1 cellular context compared by ENCODE assay signal in the genomic region with DNA sequence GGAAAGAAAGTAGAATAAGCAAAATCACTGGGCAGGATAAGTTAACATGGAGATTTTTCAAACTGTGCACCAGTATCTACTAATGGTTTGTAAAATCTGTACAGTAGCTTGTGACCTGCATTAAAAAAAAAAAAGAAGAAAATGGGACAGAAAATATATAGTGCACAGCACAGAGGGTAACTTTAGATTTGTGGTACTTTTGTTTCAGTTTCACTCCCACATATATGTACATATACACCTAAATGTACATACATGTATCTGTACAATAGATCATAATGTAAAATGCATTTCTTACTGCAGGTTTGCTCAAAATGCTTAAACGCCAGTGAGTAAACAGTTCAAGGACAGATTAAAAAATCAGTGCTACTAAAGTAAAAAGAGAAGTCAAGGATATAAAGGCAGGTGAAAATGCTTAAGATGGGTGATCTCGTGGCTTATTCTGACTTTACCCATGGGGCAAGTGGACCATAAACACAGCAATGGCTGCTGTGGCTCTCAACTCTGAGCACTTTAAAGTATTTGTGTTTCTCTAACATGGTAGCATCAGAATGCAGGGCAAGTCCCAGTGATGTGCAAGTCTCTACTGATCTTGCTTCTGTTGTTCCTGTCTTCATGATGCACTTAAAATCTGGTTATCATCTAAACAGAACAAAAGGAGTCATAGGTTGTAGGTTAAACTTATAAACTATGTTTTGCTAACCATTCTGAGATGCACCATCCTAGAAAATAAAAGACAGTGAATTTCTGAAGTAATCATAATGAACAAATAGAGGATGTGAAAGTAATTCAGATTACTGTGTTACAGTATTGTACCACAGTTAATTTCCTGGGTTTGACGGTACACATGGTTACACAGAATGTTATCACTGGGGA.
TF ChIP-seq lines count a peak whose summit lies in the region.

No MANE protein-coding gene starts in this region.

TF ChIP-seq in GM23338, 12 proteins besides CTCF, POLR2A, EP300 and RAD21:
- TF ChIP-seq, protein P1, sequence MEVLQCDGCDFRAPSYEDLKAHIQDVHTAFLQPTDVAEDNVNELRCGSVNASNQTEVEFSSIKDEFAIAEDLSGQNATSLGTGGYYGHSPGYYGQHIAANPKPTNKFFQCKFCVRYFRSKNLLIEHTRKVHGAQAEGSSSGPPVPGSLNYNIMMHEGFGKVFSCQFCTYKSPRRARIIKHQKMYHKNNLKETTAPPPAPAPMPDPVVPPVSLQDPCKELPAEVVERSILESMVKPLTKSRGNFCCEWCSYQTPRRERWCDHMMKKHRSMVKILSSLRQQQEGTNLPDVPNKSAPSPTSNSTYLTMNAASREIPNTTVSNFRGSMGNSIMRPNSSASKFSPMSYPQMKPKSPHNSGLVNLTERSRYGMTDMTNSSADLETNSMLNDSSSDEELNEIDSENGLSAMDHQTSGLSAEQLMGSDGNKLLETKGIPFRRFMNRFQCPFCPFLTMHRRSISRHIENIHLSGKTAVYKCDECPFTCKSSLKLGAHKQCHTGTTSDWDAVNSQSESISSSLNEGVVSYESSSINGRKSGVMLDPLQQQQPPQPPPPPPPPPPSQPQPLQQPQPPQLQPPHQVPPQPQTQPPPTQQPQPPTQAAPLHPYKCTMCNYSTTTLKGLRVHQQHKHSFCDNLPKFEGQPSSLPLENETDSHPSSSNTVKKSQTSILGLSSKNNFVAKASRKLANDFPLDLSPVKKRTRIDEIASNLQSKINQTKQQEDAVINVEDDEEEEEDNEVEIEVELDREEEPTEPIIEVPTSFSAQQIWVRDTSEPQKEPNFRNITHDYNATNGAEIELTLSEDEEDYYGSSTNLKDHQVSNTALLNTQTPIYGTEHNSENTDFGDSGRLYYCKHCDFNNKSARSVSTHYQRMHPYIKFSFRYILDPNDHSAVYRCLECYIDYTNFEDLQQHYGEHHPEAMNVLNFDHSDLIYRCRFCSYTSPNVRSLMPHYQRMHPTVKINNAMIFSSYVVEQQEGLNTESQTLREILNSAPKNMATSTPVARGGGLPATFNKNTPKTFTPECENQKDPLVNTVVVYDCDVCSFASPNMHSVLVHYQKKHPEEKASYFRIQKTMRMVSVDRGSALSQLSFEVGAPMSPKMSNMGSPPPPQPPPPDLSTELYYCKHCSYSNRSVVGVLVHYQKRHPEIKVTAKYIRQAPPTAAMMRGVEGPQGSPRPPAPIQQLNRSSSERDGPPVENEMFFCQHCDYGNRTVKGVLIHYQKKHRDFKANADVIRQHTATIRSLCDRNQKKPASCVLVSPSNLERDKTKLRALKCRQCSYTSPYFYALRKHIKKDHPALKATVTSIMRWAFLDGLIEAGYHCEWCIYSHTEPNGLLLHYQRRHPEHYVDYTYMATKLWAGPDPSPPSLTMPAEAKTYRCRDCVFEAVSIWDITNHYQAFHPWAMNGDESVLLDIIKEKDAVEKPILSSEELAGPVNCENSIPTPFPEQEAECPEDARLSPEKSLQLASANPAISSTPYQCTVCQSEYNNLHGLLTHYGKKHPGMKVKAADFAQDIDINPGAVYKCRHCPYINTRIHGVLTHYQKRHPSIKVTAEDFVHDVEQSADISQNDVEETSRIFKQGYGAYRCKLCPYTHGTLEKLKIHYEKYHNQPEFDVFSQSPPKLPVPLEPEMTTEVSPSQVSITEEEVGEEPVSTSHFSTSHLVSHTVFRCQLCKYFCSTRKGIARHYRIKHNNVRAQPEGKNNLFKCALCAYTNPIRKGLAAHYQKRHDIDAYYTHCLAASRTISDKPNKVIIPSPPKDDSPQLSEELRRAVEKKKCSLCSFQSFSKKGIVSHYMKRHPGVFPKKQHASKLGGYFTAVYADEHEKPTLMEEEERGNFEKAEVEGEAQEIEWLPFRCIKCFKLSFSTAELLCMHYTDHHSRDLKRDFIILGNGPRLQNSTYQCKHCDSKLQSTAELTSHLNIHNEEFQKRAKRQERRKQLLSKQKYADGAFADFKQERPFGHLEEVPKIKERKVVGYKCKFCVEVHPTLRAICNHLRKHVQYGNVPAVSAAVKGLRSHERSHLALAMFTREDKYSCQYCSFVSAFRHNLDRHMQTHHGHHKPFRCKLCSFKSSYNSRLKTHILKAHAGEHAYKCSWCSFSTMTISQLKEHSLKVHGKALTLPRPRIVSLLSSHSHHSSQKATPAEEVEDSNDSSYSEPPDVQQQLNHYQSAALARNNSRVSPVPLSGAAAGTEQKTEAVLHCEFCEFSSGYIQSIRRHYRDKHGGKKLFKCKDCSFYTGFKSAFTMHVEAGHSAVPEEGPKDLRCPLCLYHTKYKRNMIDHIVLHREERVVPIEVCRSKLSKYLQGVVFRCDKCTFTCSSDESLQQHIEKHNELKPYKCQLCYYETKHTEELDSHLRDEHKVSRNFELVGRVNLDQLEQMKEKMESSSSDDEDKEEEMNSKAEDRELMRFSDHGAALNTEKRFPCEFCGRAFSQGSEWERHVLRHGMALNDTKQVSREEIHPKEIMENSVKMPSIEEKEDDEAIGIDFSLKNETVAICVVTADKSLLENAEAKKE (CRISPR knock-in tag; IDR thresholded peaks at IDR 0.05), result no peak
- TF ChIP-seq STAT1 (IDR thresholded peaks at IDR 0.05; ENCODE audit: unreplicated experiment) (no peak), POLR2AphosphoS5 (IDR thresholded peaks at IDR 0.05; ENCODE audit: low read depth) (no peak), ZNF331 (CRISPR knock-in tag; IDR thresholded peaks at IDR 0.05; ENCODE audit: low read depth) (no peak), EZH2 (IDR thresholded peaks at IDR 0.05; ENCODE audit: low read depth, unreplicated experiment) (no peak), CREB1 (CRISPR knock-in tag; IDR thresholded peaks at IDR 0.05; ENCODE audit: low read depth) (no peak), NANOG (IDR thresholded peaks at IDR 0.05; ENCODE audit: borderline replicate concordance) (no peak), ZNF114 (CRISPR knock-in tag; IDR thresholded peaks at IDR 0.05) (no peak), EZH2phosphoT487 (IDR thresholded peaks at IDR 0.05; ENCODE audit: unreplicated experiment) (no peak), JUNB (IDR thresholded peaks at IDR 0.05; ENCODE audit: unreplicated experiment) (no peak)
- TF ChIP-seq, protein P2, sequence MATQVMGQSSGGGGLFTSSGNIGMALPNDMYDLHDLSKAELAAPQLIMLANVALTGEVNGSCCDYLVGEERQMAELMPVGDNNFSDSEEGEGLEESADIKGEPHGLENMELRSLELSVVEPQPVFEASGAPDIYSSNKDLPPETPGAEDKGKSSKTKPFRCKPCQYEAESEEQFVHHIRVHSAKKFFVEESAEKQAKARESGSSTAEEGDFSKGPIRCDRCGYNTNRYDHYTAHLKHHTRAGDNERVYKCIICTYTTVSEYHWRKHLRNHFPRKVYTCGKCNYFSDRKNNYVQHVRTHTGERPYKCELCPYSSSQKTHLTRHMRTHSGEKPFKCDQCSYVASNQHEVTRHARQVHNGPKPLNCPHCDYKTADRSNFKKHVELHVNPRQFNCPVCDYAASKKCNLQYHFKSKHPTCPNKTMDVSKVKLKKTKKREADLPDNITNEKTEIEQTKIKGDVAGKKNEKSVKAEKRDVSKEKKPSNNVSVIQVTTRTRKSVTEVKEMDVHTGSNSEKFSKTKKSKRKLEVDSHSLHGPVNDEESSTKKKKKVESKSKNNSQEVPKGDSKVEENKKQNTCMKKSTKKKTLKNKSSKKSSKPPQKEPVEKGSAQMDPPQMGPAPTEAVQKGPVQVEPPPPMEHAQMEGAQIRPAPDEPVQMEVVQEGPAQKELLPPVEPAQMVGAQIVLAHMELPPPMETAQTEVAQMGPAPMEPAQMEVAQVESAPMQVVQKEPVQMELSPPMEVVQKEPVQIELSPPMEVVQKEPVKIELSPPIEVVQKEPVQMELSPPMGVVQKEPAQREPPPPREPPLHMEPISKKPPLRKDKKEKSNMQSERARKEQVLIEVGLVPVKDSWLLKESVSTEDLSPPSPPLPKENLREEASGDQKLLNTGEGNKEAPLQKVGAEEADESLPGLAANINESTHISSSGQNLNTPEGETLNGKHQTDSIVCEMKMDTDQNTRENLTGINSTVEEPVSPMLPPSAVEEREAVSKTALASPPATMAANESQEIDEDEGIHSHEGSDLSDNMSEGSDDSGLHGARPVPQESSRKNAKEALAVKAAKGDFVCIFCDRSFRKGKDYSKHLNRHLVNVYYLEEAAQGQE (IDR thresholded peaks at IDR 0.05; ENCODE audit: unreplicated experiment), result no peak
- TF ChIP-seq, protein P3, sequence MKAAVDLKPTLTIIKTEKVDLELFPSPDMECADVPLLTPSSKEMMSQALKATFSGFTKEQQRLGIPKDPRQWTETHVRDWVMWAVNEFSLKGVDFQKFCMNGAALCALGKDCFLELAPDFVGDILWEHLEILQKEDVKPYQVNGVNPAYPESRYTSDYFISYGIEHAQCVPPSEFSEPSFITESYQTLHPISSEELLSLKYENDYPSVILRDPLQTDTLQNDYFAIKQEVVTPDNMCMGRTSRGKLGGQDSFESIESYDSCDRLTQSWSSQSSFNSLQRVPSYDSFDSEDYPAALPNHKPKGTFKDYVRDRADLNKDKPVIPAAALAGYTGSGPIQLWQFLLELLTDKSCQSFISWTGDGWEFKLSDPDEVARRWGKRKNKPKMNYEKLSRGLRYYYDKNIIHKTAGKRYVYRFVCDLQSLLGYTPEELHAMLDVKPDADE (IDR thresholded peaks at IDR 0.05), result no peak
